9 cellular contexts compared by ENCODE assay signal in genomic region chr14:103078420-103078749, GRCh38. TPM values are rescaled to one million over a fixed set of nuclear protein-coding genes. Genes with fewer than 3 reads are reported as not detected.
DNase-seq lines count a peak whose midpoint lies in the region; ATAC-seq and TF ChIP-seq lines count a peak whose summit lies in the region.
"Had no signal": no experiment of that assay in that cellular context is flagged by ENCODE, and none has a peak within 500 bp of the region (broad histone marks: within the 10 kb centered on the region; RNA-seq: fewer than 3 reads in every experiment).

No MANE protein-coding gene starts in this region.

- no peak overlapping the region for H3K4me3 ChIP-seq in MG63
- H3K4me3 ChIP-seq in foreskin fibroblast (ENCODE audit: low read depth in 1 of 2, low read length in 2 of 2): no peak overlapping the region
- no peak overlapping the region for H3K4me3 ChIP-seq in thyroid gland (replicated peaks in 1 of 3)

- H3K27ac ChIP-seq in RWPE1: no peak overlapping the region
- H3K27ac ChIP-seq in thyroid gland: no peak overlapping the region

- TF ChIP-seq POLR2A in thyroid gland (IDR thresholded peaks at IDR 0.05): no peak

- no peak overlapping the region for H3K27ac Mint-ChIP-seq in activated T-helper 17 cell treated with anti-CD3 and anti-CD28 coated beads, Interleukin-2, amount 50 U/mL, for 72 hours

- H3K36me3 ChIP-seq in MG63: no peaks in the 10 kb centered on the region
- no peaks in the 10 kb centered on the region for H3K36me3 ChIP-seq in thyroid gland

- no peaks in the 10 kb centered on the region for H3K9me3 Mint-ChIP-seq in activated T-helper 17 cell treated with anti-CD3 and anti-CD28 coated beads, Interleukin-2, amount 50 U/mL, for 72 hours

- DNase-seq in AG08395 (ENCODE audit: low spot score): peak; percentile 83
- peak; percentile 87 for DNase-seq in GM19238 (ENCODE audit: insufficient read length, low spot score)
- peak; percentile 49 for DNase-seq in MG63
- peak; percentile 72 for DNase-seq in RWPE1 (ENCODE audit: low spot score)
- DNase-seq in foreskin fibroblast: peak; percentile 67 to 90
- DNase-seq in omental fat pad (ENCODE audit: low spot score): peak; percentile 65
- DNase-seq in thyroid gland: peak; percentile 84 to 86

- peak; percentile 77 for TF ChIP-seq CTCF in RWPE1 (conservative IDR thresholded peaks at IDR 0.05; ENCODE audit: low read depth)
- peak; percentile 71 for TF ChIP-seq CTCF in foreskin fibroblast (IDR thresholded peaks at IDR 0.05; ENCODE audit: low read depth, low read length)
- peak in 1 of 3 donors; percentile 60 for TF ChIP-seq CTCF in omental fat pad (IDR thresholded peaks at IDR 0.05)
- TF ChIP-seq CTCF in thyroid gland (IDR thresholded peaks at IDR 0.05): peak; percentile 47 to 84 (median 72)

- peak; percentile 62 for ATAC-seq in activated T-helper 17 cell treated with anti-CD3 and anti-CD28 coated beads, Interleukin-2, amount 50 U/mL, for 72 hours (replicated peaks)
- ATAC-seq in omental fat pad (ENCODE audit: low FRiP score): no peak

- intact Hi-C loops in thyroid gland (cut with DNase I): loop anchor here (10.0 kb wide), 1 partner anchor 216 kb away; no protein-coding TSS in a partner anchor

- no peak overlapping the region for H3K4me3 Mint-ChIP-seq in activated T-helper 17 cell treated with anti-CD3 and anti-CD28 coated beads, Interleukin-2, amount 50 U/mL, for 72 hours

- H3K4me1 ChIP-seq in thyroid gland: peaks cover 4 to 17% of the 10 kb centered on the region in 2 donors

- 10 to 13% methylated on average over 9 of the region's 9 CpGs for WGBS in thyroid gland, 2 donors

- no peaks in the 10 kb centered on the region for H3K27me3 Mint-ChIP-seq in activated T-helper 17 cell treated with anti-CD3 and anti-CD28 coated beads, Interleukin-2, amount 50 U/mL, for 72 hours

- H3K4me1 Mint-ChIP-seq in activated T-helper 17 cell treated with anti-CD3 and anti-CD28 coated beads, Interleukin-2, amount 50 U/mL, for 72 hours: no peaks in the 10 kb centered on the region

- POLR2A ChIA-PET in RWPE1 (lab: Yijun Ruan, JAX; ENCODE audit: low non-redundant PET): no interaction called here

- H3K9me3 ChIP-seq in MG63: no peaks in the 10 kb centered on the region
- H3K9me3 ChIP-seq in thyroid gland: no peaks in the 10 kb centered on the region

- H3K27me3 ChIP-seq in MG63: no peaks in the 10 kb centered on the region
- no peaks in the 10 kb centered on the region for H3K27me3 ChIP-seq in thyroid gland

- CTCF ChIA-PET in RWPE1 (lab: Yijun Ruan, JAX): interaction anchor here (0.6 to 1.4 kb wide), 9 partner anchors 9 to 463 kb away, joined by 3 to 7 read pairs (median 3); no protein-coding TSS in a partner anchor

- H3K36me3 Mint-ChIP-seq in activated T-helper 17 cell treated with anti-CD3 and anti-CD28 coated beads, Interleukin-2, amount 50 U/mL, for 72 hours (ENCODE audit: low read depth): no peaks in the 10 kb centered on the region

RNA-seq across cellular contexts. Expression of gene LBHD2, which starts 5.6 kb away (rescaled TPM):
- not detected in 2 replicates for total RNA-seq in MG63 (2014; rRNA removed; shearing (Covaris generic); ENCODE audit: low replicate concordance)
- not detected for total RNA-seq in activated T-helper 17 cell treated with anti-CD3 and anti-CD28 coated beads, Interleukin-2, amount 50 U/mL, for 72 hours
- total RNA-seq in omental fat pad (1 to 10 TPM in 1 of 4 donors, not detected in 3; 6.3 TPM), thyroid gland (not detected)
- total RNA-seq: temporal lobe had no signal

RNA-seq across cellular contexts. Expression of gene EXOC3L4, which starts 16.1 kb away (rescaled TPM):
- total RNA-seq in MG63 (2014; rRNA removed; shearing (Covaris generic); ENCODE audit: low replicate concordance): 0.17 TPM in 1 of 2 replicates, not detected in the other
- total RNA-seq in activated T-helper 17 cell treated with anti-CD3 and anti-CD28 coated beads, Interleukin-2, amount 50 U/mL, for 72 hours: not detected
- 1 to 10 TPM in 2 of 4 donors, under 1 TPM in 1, not detected in 1; 0.93 to 5.2 (median 1.3) TPM for total RNA-seq in omental fat pad
- under 1 TPM in 2 of 4 donors, not detected in 2; 0.44 to 0.78 TPM for total RNA-seq in thyroid gland
- total RNA-seq: temporal lobe had no signal

RNA-seq across cellular contexts. Expression of gene CDC42BPB, which starts 21.0 kb away (rescaled TPM):
- 8.3 and 11.7 TPM in 2 replicates for total RNA-seq in MG63 (2014; rRNA removed; shearing (Covaris generic); ENCODE audit: low replicate concordance)
- total RNA-seq in activated T-helper 17 cell treated with anti-CD3 and anti-CD28 coated beads, Interleukin-2, amount 50 U/mL, for 72 hours: 1 to 10 TPM; 7.2 to 7.3 TPM
- total RNA-seq in omental fat pad (100 to 1,000 TPM in 3 of 4 donors, 10 to 100 TPM in 1; 63.7 to 131 (median 113) TPM), thyroid gland (100 to 1,000 TPM in 2 of 4 donors, 10 to 100 TPM in 2; 90.7 to 153 (median 101) TPM)

RNA-seq across cellular contexts. Expression of gene TNFAIP2, which starts 44.9 kb away (rescaled TPM):
- total RNA-seq in MG63 (2014; rRNA removed; shearing (Covaris generic); ENCODE audit: low replicate concordance): 86.5 and 90.4 TPM in 2 replicates
- total RNA-seq in activated T-helper 17 cell treated with anti-CD3 and anti-CD28 coated beads, Interleukin-2, amount 50 U/mL, for 72 hours: 1 to 10 TPM; 3.0 to 4.0 TPM
- 100 to 1,000 TPM in 3 of 4 donors, 10 to 100 TPM in 1; 56.0 to 215 (median 144) TPM for total RNA-seq in omental fat pad
- total RNA-seq in thyroid gland: 10 to 100 TPM; 28.6 to 37.2 (median 31.2) TPM
